ENCODE assay signal across 8 cellular contexts in the genomic region with DNA sequence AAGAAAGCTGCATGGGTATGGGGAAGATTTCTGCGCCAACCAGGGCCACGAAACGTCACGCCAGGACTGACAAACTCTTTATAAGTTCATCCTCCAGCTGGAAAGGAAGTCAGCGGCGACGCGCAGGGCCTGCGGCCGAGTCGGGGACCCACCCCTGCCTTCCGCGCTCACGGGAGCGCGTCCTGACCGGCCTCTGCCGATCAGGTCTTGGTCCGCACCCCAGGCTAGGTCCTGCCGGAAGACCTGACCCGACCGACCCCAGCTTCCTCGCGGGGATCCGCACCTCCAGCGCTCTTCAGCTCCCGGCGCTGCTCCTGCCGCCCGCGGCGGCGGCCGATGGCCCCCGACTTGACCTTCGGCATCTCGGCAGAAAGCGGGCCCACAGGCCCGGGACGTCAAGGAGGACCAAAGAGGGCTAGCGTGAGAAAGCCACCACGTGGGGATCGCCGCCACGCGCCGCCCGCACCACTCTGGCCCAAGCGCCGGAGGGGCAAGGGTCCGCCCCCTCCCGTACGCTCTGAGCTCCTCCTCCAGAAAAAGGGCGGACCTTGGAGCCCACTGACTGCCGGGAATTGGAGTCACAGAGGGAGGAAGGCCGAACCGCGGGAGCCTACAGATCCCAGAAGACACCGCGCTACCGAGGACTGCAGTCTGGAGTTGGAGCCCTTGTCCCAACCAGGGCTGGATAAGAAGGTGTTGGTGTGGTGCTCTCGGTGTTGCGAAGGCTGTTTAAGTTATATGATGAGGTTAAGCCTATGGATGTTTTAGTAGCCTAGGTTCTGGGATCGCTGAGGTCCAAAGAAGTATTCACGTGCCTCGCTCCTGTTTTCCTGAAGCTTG.
DNase-seq lines count a peak whose midpoint lies in the region; ATAC-seq lines count a peak whose summit lies in the region.

A gene (minus strand): TSS at position 495 of the 840 bp plus-strand sequence. CDS start 133 bp downstream, at position 362.

- ATAC-seq in GM19351 (IDR thresholded peaks at IDR 0.05; ENCODE audit: unreplicated experiment), result peak; percentile 92
- peak; percentile 97 for ATAC-seq in HG03521 (IDR thresholded peaks at IDR 0.05; ENCODE audit: unreplicated experiment)

- H3K9me3 ChIP-seq in BLaER1 treated with 17β-estradiol and CSF1 and Interleukin-3, amounts not matched to agents 10 nM and 100 nM (replicated peaks in 1 of 11), result peaks cover 0 to 10% (median 4%) of the 10 kb centered on the region in 11 experiments; a peak in 9 of 22 replicates

- peaks cover 0 to 45% (median 14%) of the 10 kb centered on the region in 11 experiments; a peak in 9 of 22 replicates for H4K20me1 ChIP-seq in BLaER1 treated with 17β-estradiol and CSF1 and Interleukin-3, amounts not matched to agents 10 nM and 100 nM

- peaks cover 27 to 39% (median 36%) of the 10 kb centered on the region in 11 experiments for H3K36me3 ChIP-seq in BLaER1 treated with 17β-estradiol and CSF1 and Interleukin-3, amounts not matched to agents 10 nM and 100 nM

- peak within 1 kb of the TSS; percentile 74 to 93 (median 86) for H3K4me3 ChIP-seq in BLaER1 treated with 17β-estradiol and CSF1 and Interleukin-3, amounts not matched to agents 10 nM and 100 nM

- DNase-seq in NCI-H748 (lab: John Stamatoyannopoulos, UW; ENCODE audit: unreplicated experiment), result peak; percentile 98
- peak; percentile 89 for DNase-seq in activated CD4-positive, alpha-beta T cell treated with anti-CD3 and anti-CD28 coated beads, Interleukin-2, amount 50 U/mL, for 1 hour
- DNase-seq in dedifferentiated amniotic fluid mesenchymal stem cell (ENCODE audit: extremely low spot score), result peak; percentile 99
- peak; percentile 99 for DNase-seq in left kidney (ENCODE audit: low read depth, low spot score)
- peak; percentile 91 to 93 for DNase-seq in stimulated activated CD4-positive, alpha-beta T cell treated with anti-CD3 and anti-CD28 coated beads, Interleukin-2, amount 100 ng/mL, for 24 hours

- peaks cover 17 to 29% (median 23%) of the 10 kb centered on the region in 10 experiments for H3K4me1 ChIP-seq in BLaER1 treated with 17β-estradiol and CSF1 and Interleukin-3, amounts not matched to agents 10 nM and 100 nM

- H3K9ac ChIP-seq in BLaER1 treated with 17β-estradiol and CSF1 and Interleukin-3, amounts not matched to agents 10 nM and 100 nM, result peak within 1 kb of the TSS; percentile 90 to 99 (median 95)

- H3K27me3 ChIP-seq in BLaER1 treated with 17β-estradiol and CSF1 and Interleukin-3, amounts not matched to agents 10 nM and 100 nM, result no peaks in the 10 kb centered on the region

- peak within 1 kb of the TSS; percentile 74 to 93 (median 88) for H3K4me2 ChIP-seq in BLaER1 treated with 17β-estradiol and CSF1 and Interleukin-3, amounts not matched to agents 10 nM and 100 nM

- peak within 1 kb of the TSS; percentile 77 to 99 (median 96) for H3K27ac ChIP-seq in BLaER1 treated with 17β-estradiol and CSF1 and Interleukin-3, amounts not matched to agents 10 nM and 100 nM

Comparison
In these comparisons a context has a peak if more than half of its experiments do, and no peak if none do; other contexts are left out.
1. Peak in every context shown above with its lines: DNase-seq, ATAC-seq, H3K4me3 ChIP-seq and H3K27ac ChIP-seq.